8 cellular contexts compared by ENCODE assay signal in the genomic region with DNA sequence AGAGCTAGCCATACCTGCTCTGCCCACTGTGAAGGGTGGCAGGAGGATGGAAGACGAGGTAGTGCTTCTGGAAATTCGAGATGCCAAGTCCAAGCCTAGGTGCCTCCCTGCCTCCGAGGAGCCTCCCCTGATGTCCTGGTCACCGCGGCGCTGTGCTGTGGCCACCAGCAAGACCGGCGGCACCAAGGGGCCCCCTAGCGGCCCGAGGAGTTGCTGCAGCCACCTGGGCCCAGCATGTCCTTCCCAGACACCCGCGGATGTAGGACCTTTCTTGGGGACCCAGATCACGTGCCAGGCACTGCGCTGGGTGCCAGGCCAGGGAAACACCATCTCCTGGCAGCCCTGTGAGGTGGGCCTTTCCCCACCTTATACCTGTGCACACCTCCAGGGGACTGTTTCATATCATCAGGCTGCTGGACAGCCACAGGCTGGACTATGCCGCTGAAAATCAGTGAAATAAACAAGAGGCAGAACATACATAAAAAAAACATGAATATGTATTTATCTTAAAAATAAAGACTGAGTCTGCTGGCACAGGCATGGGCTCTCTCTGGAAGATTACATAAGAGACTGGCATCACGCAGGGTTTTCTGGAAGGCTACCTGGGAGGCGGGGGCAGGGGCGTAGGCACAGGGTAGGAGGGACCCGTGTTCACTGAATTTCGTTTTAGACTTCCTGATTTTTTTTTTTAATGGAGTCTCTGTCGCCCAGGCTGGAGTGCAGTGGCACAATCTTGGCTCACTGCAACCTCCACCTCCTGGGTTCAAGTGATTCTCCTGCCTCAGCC. TPM values are rescaled to one million over a fixed set of nuclear protein-coding genes. Genes with fewer than 3 reads are reported as not detected.
A peak's percentile ranks its signal among the peaks of the same experiment; 100 is the strongest.
DNase-seq lines count a peak whose midpoint lies in the region; ATAC-seq and TF ChIP-seq lines count a peak whose summit lies in the region.

No MANE protein-coding gene starts in this region.

- H3K9me3 ChIP-seq in BLaER1 (no peaks in the 10 kb centered on the region), Loucy (ENCODE audit: insufficient read depth, low read depth, low read length) (no peaks in the 10 kb centered on the region), SJCRH30 (replicated peaks) (no peaks in the 10 kb centered on the region), gastroesophageal sphincter (no peaks in the 10 kb centered on the region)

- H3K27ac ChIP-seq in BLaER1 (no peak overlapping the region), SJCRH30 (no peak overlapping the region), gastroesophageal sphincter (no peak overlapping the region)

- H3K36me3 Mint-ChIP-seq in osteocyte (ENCODE audit: unreplicated experiment) (no peaks in the 10 kb centered on the region), type B pancreatic cell (no peaks in the 10 kb centered on the region)

- no peak for TF ChIP-seq EP300 in gastroesophageal sphincter (IDR thresholded peaks at IDR 0.05)

- no peaks in the 10 kb centered on the region for H3K79me2 ChIP-seq in Loucy (ENCODE audit: insufficient read depth, low read length)

- H3K9ac ChIP-seq in BLaER1 (no peak overlapping the region), Loucy (ENCODE audit: low read depth, low read length, poor library complexity, severe bottlenecking) (no peak overlapping the region)

- H3K27me3 ChIP-seq in BLaER1 (no peaks in the 10 kb centered on the region), Loucy (ENCODE audit: insufficient read depth, low read length, poor library complexity, severe bottlenecking) (no peaks in the 10 kb centered on the region), SJCRH30 (0 out of 2 replicates have a peak, but pooled peaks cover 5% of the 10 kb centered on the region), gastroesophageal sphincter (no peaks in the 10 kb centered on the region)

- peak overlapping the region; percentile 40 for H3K4me2 ChIP-seq in BLaER1
- peak overlapping the region; percentile 34 for H3K4me2 ChIP-seq in Loucy (ENCODE audit: low read depth, low read length, poor library complexity, severe bottlenecking)

- H3K4me3 ChIP-seq in BLaER1 (no peak overlapping the region), Loucy (ENCODE audit: low read length, poor library complexity, severe bottlenecking) (no peak overlapping the region), SJCRH30 (no peak overlapping the region), gastroesophageal sphincter (no peak overlapping the region)

- no peak overlapping the region for H2AFZ ChIP-seq in Loucy (ENCODE audit: low read length)

- H4K20me1 ChIP-seq in BLaER1 (no peaks in the 10 kb centered on the region), Loucy (ENCODE audit: insufficient read depth, low read length, poor library complexity, severe bottlenecking) (no peaks in the 10 kb centered on the region)

- no peaks in the 10 kb centered on the region for H3K9me2 ChIP-seq in Loucy (replicated peaks; ENCODE audit: low read depth, low read length)

- peak; percentile 96 for TF ChIP-seq CTCF in Loucy (conservative IDR thresholded peaks at IDR 0.05; ENCODE audit: low read length)
- TF ChIP-seq CTCF in gastroesophageal sphincter (IDR thresholded peaks at IDR 0.05), result peak in 3 of 4 experiments; percentile 95 to 99 (median 97)
- TF ChIP-seq CTCF in osteocyte (IDR thresholded peaks at IDR 0.05), result peak; percentile 99
- peak; percentile 99 for TF ChIP-seq CTCF in type B pancreatic cell (conservative IDR thresholded peaks at IDR 0.05)

- no peaks in the 10 kb centered on the region for H3F3A ChIP-seq in Loucy (ENCODE audit: low read depth)

- H3K4me3 Mint-ChIP-seq in osteocyte (ENCODE audit: unreplicated experiment) (no peak overlapping the region), type B pancreatic cell (no peak overlapping the region)

- H3K4me1 ChIP-seq in BLaER1 (peaks cover 46% of the 10 kb centered on the region), Loucy (ENCODE audit: insufficient read depth, low read length, poor library complexity, severe bottlenecking) (no peaks in the 10 kb centered on the region), SJCRH30 (no peaks in the 10 kb centered on the region), gastroesophageal sphincter (peaks cover 0 to 11% (median 6%) of the 10 kb centered on the region in 3 donors)

- H3K27me3 Mint-ChIP-seq in osteocyte (ENCODE audit: unreplicated experiment) (no peaks in the 10 kb centered on the region), type B pancreatic cell (peaks cover 5% of the 10 kb centered on the region)

- DNase-seq in SJCRH30 (peak; percentile 66 to 72), activated gamma-delta T cell (lab: John Stamatoyannopoulos, UW) (peak; percentile 39), osteocyte (ENCODE audit: extremely low spot score, unreplicated experiment) (peak; percentile 90), type B pancreatic cell (ENCODE audit: extremely low spot score, unreplicated experiment) (peak; percentile 82)

- no peak for TF ChIP-seq POLR2A in gastroesophageal sphincter (IDR thresholded peaks at IDR 0.05)

- WGBS in gastroesophageal sphincter (ENCODE audit: low coverage in 1 of 2), 2 donors, result 62 to 66% methylated on average over 6 to 7 of the region's 21 CpGs

- ATAC-seq in GM19455 (IDR thresholded peaks at IDR 0.05; ENCODE audit: unreplicated experiment) (peak; percentile 59), gastroesophageal sphincter (peak; percentile 83)

- no peaks in the 10 kb centered on the region for H3K9me3 Mint-ChIP-seq in osteocyte (ENCODE audit: unreplicated experiment)
- no peaks in the 10 kb centered on the region for H3K9me3 Mint-ChIP-seq in type B pancreatic cell

- H3K4me1 Mint-ChIP-seq in osteocyte (ENCODE audit: unreplicated experiment), result peaks cover 5% of the 10 kb centered on the region
- peaks cover 22% of the 10 kb centered on the region for H3K4me1 Mint-ChIP-seq in type B pancreatic cell (ENCODE audit: unreplicated experiment)

- no peak overlapping the region for H3K27ac Mint-ChIP-seq in osteocyte (ENCODE audit: unreplicated experiment)
- peak overlapping the region; percentile 64 for H3K27ac Mint-ChIP-seq in type B pancreatic cell

- H3K36me3 ChIP-seq in BLaER1 (no peaks in the 10 kb centered on the region), Loucy (ENCODE audit: insufficient read depth, low read length) (no peaks in the 10 kb centered on the region), SJCRH30 (no peaks in the 10 kb centered on the region), gastroesophageal sphincter (no peaks in the 10 kb centered on the region)

RNA-seq across cellular contexts. Expression of a gene that starts 15.9 kb away (rescaled TPM):
- not detected in 2 replicates for total RNA-seq in SJCRH30 (2014; rRNA removed; shearing (Covaris generic))
- total RNA-seq in gastroesophageal sphincter (1 to 10 TPM; 2.7 to 9.6 (median 3.7) TPM), osteocyte (2.0 and 2.7 TPM in 2 replicates), type B pancreatic cell (ENCODE audit: low replicate concordance) (0.19 and 1.4 TPM in 2 replicates)

RNA-seq across cellular contexts. Expression of a gene that starts 25.0 kb away (rescaled TPM):
- total RNA-seq in SJCRH30 (2014; rRNA removed; shearing (Covaris generic)), result 12.2 and 12.9 TPM in 2 replicates
- total RNA-seq in gastroesophageal sphincter (10 to 100 TPM; 14.0 to 58.2 (median 25.0) TPM), osteocyte (4.4 and 5.1 TPM in 2 replicates), type B pancreatic cell (ENCODE audit: low replicate concordance) (49.1 and 83.8 TPM in 2 replicates)

RNA-seq across cellular contexts. Expression of a gene that starts 55.1 kb away (rescaled TPM):
- 0.08 and 0.10 TPM in 2 replicates for total RNA-seq in SJCRH30 (2014; rRNA removed; shearing (Covaris generic))
- total RNA-seq in gastroesophageal sphincter, result 1 to 10 TPM in 1 of 4 donors, under 1 TPM in 2, not detected in 1; 0.78 to 1.4 (median 0.94) TPM
- 1.3 and 1.8 TPM in 2 replicates for total RNA-seq in osteocyte
- 0.98 and 4.7 TPM in 2 replicates for total RNA-seq in type B pancreatic cell (ENCODE audit: low replicate concordance)

Comparison
In these comparisons a context has a peak if more than half of its experiments do, and no peak if none do; other contexts are left out.
1. DNase-seq: peak in every context shown above with its lines; median percentile 90 in osteocyte; 82 in type B pancreatic cell; 69 in SJCRH30; 39 in activated gamma-delta T cell.